Comparison of ENCODE assay signal across 11 cellular contexts in the genomic region with DNA sequence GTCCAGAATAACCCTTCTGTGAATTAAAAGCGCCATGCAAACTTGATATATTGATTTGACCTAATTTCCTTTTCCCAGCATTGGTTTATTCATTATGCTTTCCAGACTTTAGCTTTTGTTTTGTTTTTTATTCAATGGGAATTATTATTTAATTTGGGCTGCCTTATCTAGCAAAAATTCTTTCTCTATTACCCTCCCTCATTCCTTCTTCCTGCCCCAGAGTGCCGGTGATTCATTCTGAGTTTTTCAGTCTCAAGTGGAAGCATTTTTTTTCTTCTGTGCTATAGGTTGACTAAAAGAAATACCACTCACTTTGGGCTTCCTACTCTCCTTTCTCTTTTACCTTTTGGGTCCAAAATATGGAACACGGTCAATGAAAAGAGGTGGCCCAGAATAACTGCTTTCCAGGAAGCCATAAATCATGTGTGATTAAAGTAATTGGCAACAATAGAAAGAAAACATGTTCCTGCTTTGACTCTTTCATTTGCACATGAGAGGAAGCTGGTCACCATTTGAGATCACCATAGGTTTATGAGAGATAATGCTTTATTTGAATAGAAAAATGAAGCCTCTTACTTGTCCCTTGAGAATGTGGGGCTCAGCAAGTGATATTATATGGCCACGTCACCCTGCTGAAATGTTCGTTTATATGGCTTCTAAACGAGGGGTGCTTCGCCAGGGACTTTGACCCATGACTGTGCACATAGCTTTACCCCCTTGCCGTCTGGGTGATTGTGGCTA.
DNase-seq lines count a peak whose midpoint lies in the region; ATAC-seq, FAIRE-seq and TF ChIP-seq lines count a peak whose summit lies in the region.
"Had no signal": no experiment of that assay in that cellular context is flagged by ENCODE, and none has a peak within 500 bp of the region (broad histone marks: within the 10 kb centered on the region; RNA-seq: fewer than 3 reads in every experiment).

No MANE protein-coding gene starts in this region.

- H3K9ac ChIP-seq in adipocyte (ENCODE audit: low read length) = peak overlapping the region; percentile 58

- POLR2A ChIA-PET in A673 (lab: Charles Lee; ENCODE audit: low non-redundant PET) = no interaction called here

- intact Hi-C loops in A673 (cut with micrococcal nuclease; ENCODE audit: unreplicated experiment) (loop anchor here (5.0 to 10.0 kb wide), 3 partner anchors 105 to 618 kb away; no protein-coding TSS in a partner anchor), posterior cingulate gyrus (cut with DNase I) (no loop called here)

- CTCF ChIA-PET in A673 (lab: Charles Lee) = interaction anchor here (0.6 kb wide), 1 partner anchor 1791 kb away, joined by 3 read pairs; no protein-coding TSS in a partner anchor

- FAIRE-seq in HTR-8/SVneo (lab: Jason Lieb, UNC) = peak; percentile 16

- no peak for ATAC-seq in HG03457 (IDR thresholded peaks at IDR 0.05; ENCODE audit: unreplicated experiment)

- H3K9me3 ChIP-seq in A673 (ENCODE audit: low read depth, low read length, poor library complexity, severe bottlenecking) (no peaks in the 10 kb centered on the region), adipocyte (ENCODE audit: control insufficient read depth, low read length) (no peaks in the 10 kb centered on the region)

- H3K36me3 ChIP-seq in A673 (ENCODE audit: insufficient read depth, low read length, poor library complexity, severe bottlenecking) = no peaks in the 10 kb centered on the region
- no peaks in the 10 kb centered on the region for H3K36me3 ChIP-seq in adipocyte (ENCODE audit: control insufficient read depth, insufficient read depth, low read length, severe bottlenecking)

- peak overlapping the region; percentile 72 for H3K27ac ChIP-seq in A673 (ENCODE audit: low read depth, low read length, poor library complexity, severe bottlenecking)

- no peak for TF ChIP-seq CTCF in A673 (conservative IDR thresholded peaks at IDR 0.05; ENCODE audit: low read depth, low read length)

- H3K4me3 ChIP-seq in A673 (ENCODE audit: low read depth, low read length, poor library complexity, severe bottlenecking) (no peak overlapping the region), adipocyte (ENCODE audit: low read length) (no peak overlapping the region)

- no peaks in the 10 kb centered on the region for H3K27me3 ChIP-seq in A673 (replicated peaks; ENCODE audit: insufficient read depth, low read depth, low read length, poor library complexity)
- H3K27me3 ChIP-seq in adipocyte (replicated peaks; ENCODE audit: control insufficient read depth, insufficient read depth, low read length) = no peaks in the 10 kb centered on the region

- DNase-seq in A673 (ENCODE audit: low spot score) = peak; percentile 55
- no peak for DNase-seq in HTR-8/SVneo (ENCODE audit: insufficient read length, low spot score)
- peak; percentile 63 for DNase-seq in adipocyte (ENCODE audit: low read depth)
- DNase-seq in iris pigment epithelial cell (ENCODE audit: low read depth) = peak; percentile 81
- DNase-seq in COR-L47 (lab: John Stamatoyannopoulos, UW) = no peak
- DNase-seq in posterior cingulate gyrus = no peak
- DNase-seq in NCI-H510A treated with DMSO at 0.1 percent for 48 hours (lab: John Stamatoyannopoulos, UW) = no peak
- DNase-seq: activated CD4-positive, alpha-beta T cell treated with anti-CD3 and anti-CD28 coated beads, Interleukin-2, amount 10 ng/mL, durations not matched to agents 7 days and 5 days; activated naive CD4-positive, alpha-beta T cell; AML-193 had no signal

- no TSS peak for BruUV-seq in A673 (replicated peaks; lab: Mats Ljungman, UMichigan)

- peaks cover 70% of the 10 kb centered on the region for H3K4me1 ChIP-seq in A673 (ENCODE audit: insufficient read depth, low read length, poor library complexity, severe bottlenecking)
- peaks cover 48% of the 10 kb centered on the region for H3K4me1 ChIP-seq in adipocyte (ENCODE audit: control insufficient read depth, insufficient read depth, low read length)

Comparison
In these comparisons a context has a peak if more than half of its experiments do, and no peak if none do; other contexts are left out.
1. DNase-seq: peak in A673 (single experiment), adipocyte (single experiment) and iris pigment epithelial cell (single experiment); none in HTR-8/SVneo (single experiment), COR-L47 (single experiment), posterior cingulate gyrus (0 of 10) and NCI-H510A treated with DMSO at 0.1 percent for 48 hours (single experiment).